ENCODE assay signal across 20 cellular contexts in genomic region chr19:855566-856120, GRCh38. TPM values are rescaled to one million over a fixed set of nuclear protein-coding genes. Genes with fewer than 3 reads are reported as not detected.
DNase-seq lines count a peak whose midpoint lies in the region; ATAC-seq, FAIRE-seq and TF ChIP-seq lines count a peak whose summit lies in the region.
"Had no signal": no experiment of that assay in that cellular context is flagged by ENCODE, and none has a peak within 500 bp of the region (broad histone marks: within the 10 kb centered on the region; RNA-seq: fewer than 3 reads in every experiment).

No MANE protein-coding gene starts in this region.

- H3K4me1 ChIP-seq in HepG2 (ENCODE audit: insufficient read depth, low read length): peaks cover 25% of the 10 kb centered on the region
- peaks cover 0 to 5% (median 2%) of the 10 kb centered on the region in 4 donors for H3K4me1 ChIP-seq in right lobe of liver
- H3K4me1 ChIP-seq in upper lobe of right lung: peaks cover 17% of the 10 kb centered on the region

- no peak overlapping the region for H3K27ac Mint-ChIP-seq in T-helper 2 cell treated with Interferon-gamma antibody and Interleukin-4, amounts not matched to agents 5 μg/mL and 100 μg/mL, for 36 hours
- H3K27ac Mint-ChIP-seq: CD14-positive monocyte; CD8-positive, alpha-beta T cell; HFFc6 had no signal

- H3K4me3 ChIP-seq in HepG2 (replicated peaks in 1 of 3; ENCODE audit: insufficient read depth in 1 of 3, low read depth in 2 of 3, low read length in 3 of 3) (no peak overlapping the region), right lobe of liver (no peak overlapping the region), upper lobe of right lung (no peak overlapping the region)

- TF ChIP-seq CTCF in HepG2 (CRISPR knock-in tag; IDR thresholded peaks at IDR 0.05) (no peak), right lobe of liver (IDR thresholded peaks at IDR 0.05) (no peak), upper lobe of right lung (IDR thresholded peaks at IDR 0.05) (no peak)

- H3K27me3 ChIP-seq in HepG2 (ENCODE audit: control insufficient read depth in 1 of 2, insufficient read depth in 2 of 2, low read length in 2 of 2): peaks cover under 1 to 10% of the 10 kb centered on the region in 2 experiments; a peak in 3 of 5 replicates
- no peaks in the 10 kb centered on the region for H3K27me3 ChIP-seq in right lobe of liver
- peaks cover 19% of the 10 kb centered on the region for H3K27me3 ChIP-seq in upper lobe of right lung

- no peak for FAIRE-seq in HepG2 (lab: Jason Lieb, UNC)
- FAIRE-seq: D721Med, GM19239 had no signal

- no peaks in the 10 kb centered on the region for H3K36me3 ChIP-seq in HepG2 (replicated peaks in 1 of 2; ENCODE audit: control insufficient read depth in 1 of 2, insufficient read depth in 2 of 2, low read length in 2 of 2)
- no peaks in the 10 kb centered on the region for H3K36me3 ChIP-seq in right lobe of liver
- no peaks in the 10 kb centered on the region for H3K36me3 ChIP-seq in upper lobe of right lung

- TF ChIP-seq POLR2A in HepG2 (IDR thresholded peaks at IDR 0.05; ENCODE audit: insufficient read depth in 1 of 2, low read depth in 2 of 2, low read length in 2 of 2) (no peak), right lobe of liver (IDR thresholded peaks at IDR 0.05) (no peak)

- H3K27me3 Mint-ChIP-seq in T-helper 2 cell treated with Interferon-gamma antibody and Interleukin-4, amounts not matched to agents 5 μg/mL and 100 μg/mL, for 36 hours (ENCODE audit: low read depth): peaks cover 15% of the 10 kb centered on the region

- ATAC-seq in HepG2 (no peak), right lobe of liver (no peak), upper lobe of right lung (no peak)
- ATAC-seq: CD8-positive, alpha-beta T cell had no signal

- DNase-seq in DMS53 (lab: John Stamatoyannopoulos, UW): peak; percentile 58
- DNase-seq in DMS53 treated with DMSO at 0.1 percent for 48 hours (lab: John Stamatoyannopoulos, UW; ENCODE audit: unreplicated experiment): no peak
- DNase-seq in HepG2 (ENCODE audit: low spot score): no peak
- no peak for DNase-seq in right lobe of liver
- DNase-seq in upper lobe of right lung: peak; percentile 65
- DNase-seq in T-helper 2 cell treated with Interferon-gamma antibody and Interleukin-4, amounts not matched to agents 5 μg/mL and 100 μg/mL, for 36 hours (ENCODE audit: low spot score): no peak
- DNase-seq: COR-L47, DMS153, GF-D8, HCEC 1CT, HFFc6 had no signal

- TF ChIP-seq EP300 in HepG2 (IDR thresholded peaks at IDR 0.05; ENCODE audit: low read depth in 2 of 2, low read length in 2 of 2) (no peak), HepG2 (CRISPR knock-in tag; IDR thresholded peaks at IDR 0.05; ENCODE audit: borderline replicate concordance) (no peak)

- H3K4me1 Mint-ChIP-seq in T-helper 2 cell treated with Interferon-gamma antibody and Interleukin-4, amounts not matched to agents 5 μg/mL and 100 μg/mL, for 36 hours (ENCODE audit: low read depth): peaks cover 2% of the 10 kb centered on the region

- H4K20me1 ChIP-seq in HepG2 (ENCODE audit: insufficient read depth, low read length): no peaks in the 10 kb centered on the region

- no peak overlapping the region for H3K4me2 ChIP-seq in HepG2 (ENCODE audit: low read depth, low read length)

- BruUV-seq in HepG2 (replicated peaks; lab: Mats Ljungman, UMichigan): no TSS peak

- H2AFZ ChIP-seq in HepG2 (ENCODE audit: low read length): no peak overlapping the region

- no peak for TF ChIP-seq RAD21 in HepG2 (CRISPR knock-in tag; IDR thresholded peaks at IDR 0.05)

- intact Hi-C loops in HepG2 (cut with micrococcal nuclease; ENCODE audit: unreplicated experiment) (loop anchor here (5.0 kb wide), 1 partner anchor 83 kb away; no protein-coding TSS in a partner anchor), right lobe of liver (cut with DNase I) (loop anchor here (10.0 kb wide), 2 partner anchors 119 to 139 kb away; no protein-coding TSS in a partner anchor), upper lobe of right lung (cut with DNase I) (loop anchor here (5.0 to 10.0 kb wide), 2 partner anchors 62 to 91 kb away; partner anchors contain the start of gene KISS1R)

- no peak overlapping the region for H3K9ac ChIP-seq in HepG2 (ENCODE audit: insufficient read depth, low read depth, low read length)

- CTCF ChIA-PET in HepG2 (lab: Yijun Ruan, JAX; ENCODE audit: low intra/inter-chr PET ratio, low total read pairs): interaction anchor here (1.7 kb wide), 1 partner anchor 85 kb away, joined by 5 read pairs; no protein-coding TSS in a partner anchor

- in situ Hi-C loops in HepG2 (cut with HindIII; ENCODE audit: extremely low pct_ligation_motif_present, low pct_unique_long_range_greater_than_20kb): loop anchor here (10.0 kb wide), 1 partner anchor 91 kb away; no protein-coding TSS in a partner anchor

- POLR2A ChIA-PET in HepG2 (lab: Yijun Ruan, JAX): no interaction called here

- 15% methylated on average over 6 of the region's 40 CpGs for WGBS in HepG2 (ENCODE audit: low lambda C conversion rate)
- WGBS in right lobe of liver (ENCODE audit: insufficient coverage, low coverage, low lambda C conversion rate, missing lambda C conversion rate): 37% methylated on average over 2 of the region's 40 CpGs

- no peaks in the 10 kb centered on the region for H3K79me2 ChIP-seq in HepG2 (ENCODE audit: insufficient read depth, low read length)

- no peak overlapping the region for H3K27ac ChIP-seq in HepG2 (ENCODE audit: extremely low read length, insufficient read depth, low read length)
- no peak overlapping the region for H3K27ac ChIP-seq in right lobe of liver
- H3K27ac ChIP-seq in upper lobe of right lung: no peak overlapping the region
- H3K27ac ChIP-seq: 22Rv1 had no signal

- H3K9me3 Mint-ChIP-seq in T-helper 2 cell treated with Interferon-gamma antibody and Interleukin-4, amounts not matched to agents 5 μg/mL and 100 μg/mL, for 36 hours: no peaks in the 10 kb centered on the region
- H3K9me3 Mint-ChIP-seq: CD14-positive monocyte; CD8-positive, alpha-beta T cell; HFFc6 had no signal

- no peaks in the 10 kb centered on the region for H3K9me3 ChIP-seq in HepG2 (ENCODE audit: low read length)
- H3K9me3 ChIP-seq in right lobe of liver: no peaks in the 10 kb centered on the region
- H3K9me3 ChIP-seq in upper lobe of right lung: no peaks in the 10 kb centered on the region

- no peak overlapping the region for H3K4me3 Mint-ChIP-seq in T-helper 2 cell treated with Interferon-gamma antibody and Interleukin-4, amounts not matched to agents 5 μg/mL and 100 μg/mL, for 36 hours
- H3K4me3 Mint-ChIP-seq: CD14-positive monocyte; CD8-positive, alpha-beta T cell; HFFc6 had no signal

- H3K36me3 Mint-ChIP-seq in T-helper 2 cell treated with Interferon-gamma antibody and Interleukin-4, amounts not matched to agents 5 μg/mL and 100 μg/mL, for 36 hours (ENCODE audit: low read depth): no peaks in the 10 kb centered on the region
- H3K36me3 Mint-ChIP-seq: CD14-positive monocyte; CD8-positive, alpha-beta T cell had no signal

RNA-seq across cellular contexts. Expression of gene ELANE, which starts 3.5 kb away (rescaled TPM):
- total RNA-seq in HepG2 (2016; rRNA removed; fragmentation: Illumina TruSeq; extraction: Trizol): not detected in 2 replicates
- total RNA-seq in HepG2 (2016; cell fraction: cytosol; rRNA removed; fragmentation: Illumina TruSeq; extraction: Trizol; ENCODE audit: low read depth): not detected in 2 replicates
- total RNA-seq in HepG2 (2016; cell fraction: insoluble cytoplasmic fraction; rRNA removed; fragmentation: Illumina TruSeq; extraction: Trizol): not detected in 2 replicates
- total RNA-seq in HepG2 (2016; cell fraction: membrane; rRNA removed; fragmentation: Illumina TruSeq; extraction: Trizol): not detected in 2 replicates
- not detected in 2 replicates for total RNA-seq in HepG2 (2016; cell fraction: nucleus; rRNA removed; fragmentation: Illumina TruSeq; extraction: Trizol)
- polyA plus RNA-seq in HepG2 (2011; rRNA removed): not detected in 2 replicates
- not detected in 2 replicates for polyA plus RNA-seq in HepG2 (2011; cell fraction: cytosol; rRNA removed)
- polyA plus RNA-seq in HepG2 (2011; cell fraction: nucleus; rRNA removed): not detected in 2 replicates
- not detected in 2 replicates for polyA plus RNA-seq in HepG2 (2012)
- polyA plus RNA-seq in HepG2 (2016; cell fraction: cytosol; fragmentation: Illumina TruSeq; extraction: Trizol; ENCODE audit: low read depth): not detected in 2 replicates
- not detected in 2 replicates for polyA plus RNA-seq in HepG2 (2016; cell fraction: insoluble cytoplasmic fraction; fragmentation: Illumina TruSeq; extraction: Trizol; ENCODE audit: low read depth)
- polyA plus RNA-seq in HepG2 (2016; cell fraction: membrane; fragmentation: Illumina TruSeq; extraction: Trizol; ENCODE audit: low read depth): not detected in 2 replicates
- not detected in 2 replicates for polyA plus RNA-seq in HepG2 (2016; cell fraction: nucleus; fragmentation: Illumina TruSeq; extraction: Trizol; ENCODE audit: insufficient read depth, low read depth)
- polyA minus RNA-seq in HepG2 (2011; rRNA and poly(A)+ RNA removed; ENCODE audit: low replicate concordance): not detected in 2 replicates
- polyA minus RNA-seq in HepG2 (2011; cell fraction: cytosol; rRNA and poly(A)+ RNA removed): not detected in 2 replicates
- polyA minus RNA-seq in HepG2 (2011; cell fraction: nucleus; rRNA and poly(A)+ RNA removed): not detected in 2 replicates
- total RNA-seq in right lobe of liver: 1 to 10 TPM in 2 of 6 experiments, under 1 TPM in 1, not detected in 3; 0.59 to 4.2 (median 3.3) TPM
- total RNA-seq in upper lobe of right lung: 0.52 TPM
- total RNA-seq: A673; CD8-positive, alpha-beta T cell; H4; HT1080 had no signal

RNA-seq across cellular contexts. Expression of gene CFD, which starts 3.8 kb away (rescaled TPM):
- total RNA-seq in HepG2 (2016; rRNA removed; fragmentation: Illumina TruSeq; extraction: Trizol): 3.6 and 4.6 TPM in 2 replicates
- total RNA-seq in HepG2 (2016; cell fraction: cytosol; rRNA removed; fragmentation: Illumina TruSeq; extraction: Trizol; ENCODE audit: low read depth): 1.4 and 2.7 TPM in 2 replicates
- total RNA-seq in HepG2 (2016; cell fraction: insoluble cytoplasmic fraction; rRNA removed; fragmentation: Illumina TruSeq; extraction: Trizol): 3.4 and 3.9 TPM in 2 replicates
- total RNA-seq in HepG2 (2016; cell fraction: membrane; rRNA removed; fragmentation: Illumina TruSeq; extraction: Trizol): 1.8 and 2.7 TPM in 2 replicates
- total RNA-seq in HepG2 (2016; cell fraction: nucleus; rRNA removed; fragmentation: Illumina TruSeq; extraction: Trizol): 1.0 and 1.7 TPM in 2 replicates
- polyA plus RNA-seq in HepG2 (2011; rRNA removed): 2.3 and 3.9 TPM in 2 replicates
- polyA plus RNA-seq in HepG2 (2011; cell fraction: cytosol; rRNA removed): 3.0 and 8.4 TPM in 2 replicates
- 5.1 and 6.2 TPM in 2 replicates for polyA plus RNA-seq in HepG2 (2011; cell fraction: nucleus; rRNA removed)
- polyA plus RNA-seq in HepG2 (2012): 3.4 and 4.4 TPM in 2 replicates
- 1.7 TPM in 2 replicates for polyA plus RNA-seq in HepG2 (2016; cell fraction: cytosol; fragmentation: Illumina TruSeq; extraction: Trizol; ENCODE audit: low read depth)
- polyA plus RNA-seq in HepG2 (2016; cell fraction: insoluble cytoplasmic fraction; fragmentation: Illumina TruSeq; extraction: Trizol; ENCODE audit: low read depth): 2.4 and 5.1 TPM in 2 replicates
- polyA plus RNA-seq in HepG2 (2016; cell fraction: membrane; fragmentation: Illumina TruSeq; extraction: Trizol; ENCODE audit: low read depth): 1.2 and 1.9 TPM in 2 replicates
- 2.7 and 3.3 TPM in 2 replicates for polyA plus RNA-seq in HepG2 (2016; cell fraction: nucleus; fragmentation: Illumina TruSeq; extraction: Trizol; ENCODE audit: insufficient read depth, low read depth)
- 4.8 TPM in 2 replicates for polyA minus RNA-seq in HepG2 (2011; rRNA and poly(A)+ RNA removed; ENCODE audit: low replicate concordance)
- 1.9 and 2.3 TPM in 2 replicates for polyA minus RNA-seq in HepG2 (2011; cell fraction: cytosol; rRNA and poly(A)+ RNA removed)
- polyA minus RNA-seq in HepG2 (2011; cell fraction: nucleus; rRNA and poly(A)+ RNA removed): 0.75 and 1.9 TPM in 2 replicates
- total RNA-seq in right lobe of liver: 1 to 10 TPM; 3.5 to 9.6 (median 7.8) TPM
- total RNA-seq in upper lobe of right lung: 153 TPM
- total RNA-seq: HT1080 had no signal

RNA-seq across cellular contexts. Expression of gene PRTN3, which starts 14.8 kb away (rescaled TPM):
- total RNA-seq in HepG2 (2016; rRNA removed; fragmentation: Illumina TruSeq; extraction: Trizol) (not detected in 2 replicates), right lobe of liver (1 to 10 TPM in 2 of 6 experiments, not detected in 4; 2.3 to 2.9 TPM), upper lobe of right lung (not detected)
- not detected in 2 replicates for total RNA-seq in HepG2 (2016; cell fraction: cytosol; rRNA removed; fragmentation: Illumina TruSeq; extraction: Trizol; ENCODE audit: low read depth)
- not detected in 2 replicates for total RNA-seq in HepG2 (2016; cell fraction: insoluble cytoplasmic fraction; rRNA removed; fragmentation: Illumina TruSeq; extraction: Trizol)
- not detected in 2 replicates for total RNA-seq in HepG2 (2016; cell fraction: membrane; rRNA removed; fragmentation: Illumina TruSeq; extraction: Trizol)
- not detected in 2 replicates for total RNA-seq in HepG2 (2016; cell fraction: nucleus; rRNA removed; fragmentation: Illumina TruSeq; extraction: Trizol)
- 0.10 TPM in 1 of 2 replicates, not detected in the other for polyA plus RNA-seq in HepG2 (2011; rRNA removed)
- polyA plus RNA-seq in HepG2 (2011; cell fraction: cytosol; rRNA removed): 0.17 TPM in 1 of 2 replicates, not detected in the other
- 0.14 and 0.16 TPM in 2 replicates for polyA plus RNA-seq in HepG2 (2011; cell fraction: nucleus; rRNA removed)
- not detected in 2 replicates for polyA plus RNA-seq in HepG2 (2012)
- polyA plus RNA-seq in HepG2 (2016; cell fraction: cytosol; fragmentation: Illumina TruSeq; extraction: Trizol; ENCODE audit: low read depth): not detected in 2 replicates
- polyA plus RNA-seq in HepG2 (2016; cell fraction: insoluble cytoplasmic fraction; fragmentation: Illumina TruSeq; extraction: Trizol; ENCODE audit: low read depth): not detected in 2 replicates
- not detected in 2 replicates for polyA plus RNA-seq in HepG2 (2016; cell fraction: membrane; fragmentation: Illumina TruSeq; extraction: Trizol; ENCODE audit: low read depth)
- not detected in 2 replicates for polyA plus RNA-seq in HepG2 (2016; cell fraction: nucleus; fragmentation: Illumina TruSeq; extraction: Trizol; ENCODE audit: insufficient read depth, low read depth)
- 0.14 TPM in 1 of 2 replicates, not detected in the other for polyA minus RNA-seq in HepG2 (2011; rRNA and poly(A)+ RNA removed; ENCODE audit: low replicate concordance)
- polyA minus RNA-seq in HepG2 (2011; cell fraction: cytosol; rRNA and poly(A)+ RNA removed): not detected in 2 replicates
- polyA minus RNA-seq in HepG2 (2011; cell fraction: nucleus; rRNA and poly(A)+ RNA removed): not detected in 2 replicates
- total RNA-seq: A673; CD8-positive, alpha-beta T cell; HFFc6; HT1080 had no signal
- polyA plus RNA-seq: BJ, CD14-positive monocyte had no signal

RNA-seq across cellular contexts. Expression of gene AZU1, which starts 28.0 kb away (rescaled TPM):
- total RNA-seq in HepG2 (2016; rRNA removed; fragmentation: Illumina TruSeq; extraction: Trizol) (not detected in 2 replicates), right lobe of liver (1 to 10 TPM in 2 of 6 experiments, under 1 TPM in 1, not detected in 3; 0.15 to 3.6 (median 1.8) TPM), upper lobe of right lung (0.75 TPM)
- total RNA-seq in HepG2 (2016; cell fraction: cytosol; rRNA removed; fragmentation: Illumina TruSeq; extraction: Trizol; ENCODE audit: low read depth): not detected in 2 replicates
- total RNA-seq in HepG2 (2016; cell fraction: insoluble cytoplasmic fraction; rRNA removed; fragmentation: Illumina TruSeq; extraction: Trizol): not detected in 2 replicates
- not detected in 2 replicates for total RNA-seq in HepG2 (2016; cell fraction: membrane; rRNA removed; fragmentation: Illumina TruSeq; extraction: Trizol)
- not detected in 2 replicates for total RNA-seq in HepG2 (2016; cell fraction: nucleus; rRNA removed; fragmentation: Illumina TruSeq; extraction: Trizol)
- 0.08 TPM in 1 of 2 replicates, not detected in the other for polyA plus RNA-seq in HepG2 (2011; rRNA removed)
- polyA plus RNA-seq in HepG2 (2011; cell fraction: cytosol; rRNA removed): not detected in 2 replicates
- polyA plus RNA-seq in HepG2 (2011; cell fraction: nucleus; rRNA removed): not detected in 2 replicates
- not detected in 2 replicates for polyA plus RNA-seq in HepG2 (2012)
- polyA plus RNA-seq in HepG2 (2016; cell fraction: cytosol; fragmentation: Illumina TruSeq; extraction: Trizol; ENCODE audit: low read depth): not detected in 2 replicates
- not detected in 2 replicates for polyA plus RNA-seq in HepG2 (2016; cell fraction: insoluble cytoplasmic fraction; fragmentation: Illumina TruSeq; extraction: Trizol; ENCODE audit: low read depth)
- polyA plus RNA-seq in HepG2 (2016; cell fraction: membrane; fragmentation: Illumina TruSeq; extraction: Trizol; ENCODE audit: low read depth): not detected in 2 replicates
- not detected in 2 replicates for polyA plus RNA-seq in HepG2 (2016; cell fraction: nucleus; fragmentation: Illumina TruSeq; extraction: Trizol; ENCODE audit: insufficient read depth, low read depth)
- polyA minus RNA-seq in HepG2 (2011; rRNA and poly(A)+ RNA removed; ENCODE audit: low replicate concordance): not detected in 2 replicates
- polyA minus RNA-seq in HepG2 (2011; cell fraction: cytosol; rRNA and poly(A)+ RNA removed): not detected in 2 replicates
- polyA minus RNA-seq in HepG2 (2011; cell fraction: nucleus; rRNA and poly(A)+ RNA removed): not detected in 2 replicates
- total RNA-seq: A673, H4, HFFc6, HT1080 had no signal

RNA-seq across cellular contexts. Expression of gene PLPPR3, which starts 33.9 kb away (rescaled TPM):
- total RNA-seq in HepG2 (2016; rRNA removed; fragmentation: Illumina TruSeq; extraction: Trizol) (0.07 TPM in 1 of 2 replicates, not detected in the other), right lobe of liver (not detected), upper lobe of right lung (0.46 TPM)
- total RNA-seq in HepG2 (2016; cell fraction: cytosol; rRNA removed; fragmentation: Illumina TruSeq; extraction: Trizol; ENCODE audit: low read depth): not detected in 2 replicates
- 0.09 TPM in 1 of 2 replicates, not detected in the other for total RNA-seq in HepG2 (2016; cell fraction: insoluble cytoplasmic fraction; rRNA removed; fragmentation: Illumina TruSeq; extraction: Trizol)
- not detected in 2 replicates for total RNA-seq in HepG2 (2016; cell fraction: membrane; rRNA removed; fragmentation: Illumina TruSeq; extraction: Trizol)
- not detected in 2 replicates for total RNA-seq in HepG2 (2016; cell fraction: nucleus; rRNA removed; fragmentation: Illumina TruSeq; extraction: Trizol)
- 0.16 and 0.17 TPM in 2 replicates for polyA plus RNA-seq in HepG2 (2011; rRNA removed)
- polyA plus RNA-seq in HepG2 (2011; cell fraction: cytosol; rRNA removed): 0.14 and 0.19 TPM in 2 replicates
- polyA plus RNA-seq in HepG2 (2011; cell fraction: nucleus; rRNA removed): 0.19 and 0.34 TPM in 2 replicates
- 0.27 TPM in 1 of 2 replicates, not detected in the other for polyA plus RNA-seq in HepG2 (2012)
- polyA plus RNA-seq in HepG2 (2016; cell fraction: cytosol; fragmentation: Illumina TruSeq; extraction: Trizol; ENCODE audit: low read depth): not detected in 2 replicates
- not detected in 2 replicates for polyA plus RNA-seq in HepG2 (2016; cell fraction: insoluble cytoplasmic fraction; fragmentation: Illumina TruSeq; extraction: Trizol; ENCODE audit: low read depth)
- polyA plus RNA-seq in HepG2 (2016; cell fraction: membrane; fragmentation: Illumina TruSeq; extraction: Trizol; ENCODE audit: low read depth): not detected in 2 replicates
- not detected in 2 replicates for polyA plus RNA-seq in HepG2 (2016; cell fraction: nucleus; fragmentation: Illumina TruSeq; extraction: Trizol; ENCODE audit: insufficient read depth, low read depth)
- polyA minus RNA-seq in HepG2 (2011; rRNA and poly(A)+ RNA removed; ENCODE audit: low replicate concordance): 0.16 and 0.22 TPM in 2 replicates
- polyA minus RNA-seq in HepG2 (2011; cell fraction: cytosol; rRNA and poly(A)+ RNA removed): not detected in 2 replicates
- not detected in 2 replicates for polyA minus RNA-seq in HepG2 (2011; cell fraction: nucleus; rRNA and poly(A)+ RNA removed)
- total RNA-seq: CD8-positive, alpha-beta T cell; HT1080 had no signal
- polyA plus RNA-seq: CD14-positive monocyte had no signal

Comparison
In these comparisons a context has a peak if more than half of its experiments do, and no peak if none do; other contexts are left out.
1. DNase-seq: peak in DMS53 (single experiment) and upper lobe of right lung (single experiment); none in DMS53 treated with DMSO at 0.1 percent for 48 hours (single experiment), HepG2 (single experiment), right lobe of liver (0 of 3) and T-helper 2 cell treated with Interferon-gamma antibody and Interleukin-4, amounts not matched to agents 5 μg/mL and 100 μg/mL, for 36 hours (single experiment).
2. RNA of gene CFD, which starts 3.8 kb away (total RNA-seq): 153 TPM in upper lobe of right lung (single experiment); 3.5 to 9.6 TPM in right lobe of liver and 1.0 to 4.6 TPM in HepG2; every median in the first group is over 10 times any median in the second.